1 cellular context compared by ENCODE assay signal in the genomic region with DNA sequence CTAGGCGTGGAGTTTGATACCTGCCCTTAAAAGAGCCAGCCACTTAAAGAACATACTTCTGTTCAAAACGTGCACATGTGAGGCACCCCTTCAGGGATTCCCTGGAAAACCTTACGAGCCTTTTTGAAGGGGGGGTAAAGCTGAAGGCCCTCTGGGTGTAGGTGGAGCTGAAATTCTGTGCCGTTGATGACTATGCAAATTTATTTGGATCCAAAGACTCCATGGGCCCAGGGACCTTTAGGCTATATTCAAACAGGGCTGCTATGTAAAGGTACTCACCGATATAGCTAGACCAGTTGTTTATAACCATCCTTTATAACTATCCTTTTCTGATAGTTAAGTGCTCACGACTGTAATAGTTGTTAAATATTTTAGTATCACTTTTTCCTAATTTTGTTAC.
A peak's percentile ranks its signal among the peaks of the same experiment; 100 is the strongest.
TF ChIP-seq lines count a peak whose summit lies in the region.

No MANE protein-coding gene starts in this region.

TF ChIP-seq in H1, 55 proteins besides CTCF, POLR2A, EP300 and RAD21:
- TF ChIP-seq TBP (IDR thresholded peaks at IDR 0.05; ENCODE audit: low read depth, low read length) (0 out of 2 replicates have a peak, but pooled peaks have one; percentile 16), SUZ12 (IDR thresholded peaks at IDR 0.05; ENCODE audit: low read length) (no peak), SP4 (IDR thresholded peaks at IDR 0.05; ENCODE audit: low read length) (no peak)
